ENCODE assay signal across 1 cellular context in the genomic region with DNA sequence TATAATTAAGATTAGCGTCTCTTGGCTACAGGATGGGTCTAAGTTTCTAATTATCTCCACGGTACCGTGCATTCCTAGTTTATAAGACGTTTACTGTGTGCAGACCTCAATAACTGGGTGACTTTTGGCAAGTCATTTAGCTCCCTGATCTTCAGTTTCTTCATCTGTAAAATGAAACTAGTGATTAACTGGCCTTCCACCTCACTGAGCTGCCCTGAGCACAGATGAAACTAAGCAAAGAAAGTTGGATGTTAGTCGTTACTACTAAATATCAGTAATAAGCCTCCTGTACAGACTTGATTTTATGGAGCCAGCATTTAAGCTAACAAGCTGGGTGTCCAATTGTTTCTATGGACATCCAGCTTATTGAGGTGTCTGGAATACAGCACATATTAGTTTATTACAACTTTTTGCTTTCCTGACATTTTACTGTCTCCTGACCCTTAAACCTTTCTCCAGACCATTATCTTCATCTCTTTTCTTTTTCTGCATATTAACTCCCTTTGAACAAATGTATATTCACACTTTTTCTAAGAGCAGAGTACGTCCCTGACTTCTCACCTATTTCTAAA.
TF ChIP-seq lines count a peak whose summit lies in the region.

No MANE protein-coding gene starts in this region.

TF ChIP-seq in GM12878, 131 proteins besides CTCF, POLR2A, EP300 and RAD21 (continued from another document):
- TF ChIP-seq SIN3A (IDR thresholded peaks at IDR 0.05; ENCODE audit: low read depth, low read length): no peak
- TF ChIP-seq SIX5 (IDR thresholded peaks at IDR 0.05; ENCODE audit: low read depth, low read length, severe bottlenecking): no peak
- TF ChIP-seq SMAD5 (IDR thresholded peaks at IDR 0.05; ENCODE audit: low read depth): peak; percentile 63; the same call in 1 of the 2 replicates
- TF ChIP-seq CEBPB (IDR thresholded peaks at IDR 0.05; ENCODE audit: borderline replicate concordance in 1 of 2, low read depth in 2 of 2, low read length in 2 of 2): 0 out of 4 replicates have a peak, but pooled peaks of 1 of the 2 experiments have one; percentile 5
- TF ChIP-seq, protein P1, sequence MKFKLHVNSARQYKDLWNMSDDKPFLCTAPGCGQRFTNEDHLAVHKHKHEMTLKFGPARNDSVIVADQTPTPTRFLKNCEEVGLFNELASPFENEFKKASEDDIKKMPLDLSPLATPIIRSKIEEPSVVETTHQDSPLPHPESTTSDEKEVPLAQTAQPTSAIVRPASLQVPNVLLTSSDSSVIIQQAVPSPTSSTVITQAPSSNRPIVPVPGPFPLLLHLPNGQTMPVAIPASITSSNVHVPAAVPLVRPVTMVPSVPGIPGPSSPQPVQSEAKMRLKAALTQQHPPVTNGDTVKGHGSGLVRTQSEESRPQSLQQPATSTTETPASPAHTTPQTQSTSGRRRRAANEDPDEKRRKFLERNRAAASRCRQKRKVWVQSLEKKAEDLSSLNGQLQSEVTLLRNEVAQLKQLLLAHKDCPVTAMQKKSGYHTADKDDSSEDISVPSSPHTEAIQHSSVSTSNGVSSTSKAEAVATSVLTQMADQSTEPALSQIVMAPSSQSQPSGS (IDR thresholded peaks at IDR 0.05; ENCODE audit: low read length): no peak
- no peak for TF ChIP-seq ZNF384 (IDR thresholded peaks at IDR 0.05; ENCODE audit: borderline replicate concordance, low read depth, low read length)
- TF ChIP-seq FOXM1 (IDR thresholded peaks at IDR 0.05; ENCODE audit: low read depth, low read length): 0 out of 2 replicates have a peak, but pooled peaks have one; percentile 7
- TF ChIP-seq, protein P2, sequence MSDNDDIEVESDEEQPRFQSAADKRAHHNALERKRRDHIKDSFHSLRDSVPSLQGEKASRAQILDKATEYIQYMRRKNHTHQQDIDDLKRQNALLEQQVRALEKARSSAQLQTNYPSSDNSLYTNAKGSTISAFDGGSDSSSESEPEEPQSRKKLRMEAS (IDR thresholded peaks at IDR 0.05; ENCODE audit: low read depth, low read length): no peak
- TF ChIP-seq, protein P3, sequence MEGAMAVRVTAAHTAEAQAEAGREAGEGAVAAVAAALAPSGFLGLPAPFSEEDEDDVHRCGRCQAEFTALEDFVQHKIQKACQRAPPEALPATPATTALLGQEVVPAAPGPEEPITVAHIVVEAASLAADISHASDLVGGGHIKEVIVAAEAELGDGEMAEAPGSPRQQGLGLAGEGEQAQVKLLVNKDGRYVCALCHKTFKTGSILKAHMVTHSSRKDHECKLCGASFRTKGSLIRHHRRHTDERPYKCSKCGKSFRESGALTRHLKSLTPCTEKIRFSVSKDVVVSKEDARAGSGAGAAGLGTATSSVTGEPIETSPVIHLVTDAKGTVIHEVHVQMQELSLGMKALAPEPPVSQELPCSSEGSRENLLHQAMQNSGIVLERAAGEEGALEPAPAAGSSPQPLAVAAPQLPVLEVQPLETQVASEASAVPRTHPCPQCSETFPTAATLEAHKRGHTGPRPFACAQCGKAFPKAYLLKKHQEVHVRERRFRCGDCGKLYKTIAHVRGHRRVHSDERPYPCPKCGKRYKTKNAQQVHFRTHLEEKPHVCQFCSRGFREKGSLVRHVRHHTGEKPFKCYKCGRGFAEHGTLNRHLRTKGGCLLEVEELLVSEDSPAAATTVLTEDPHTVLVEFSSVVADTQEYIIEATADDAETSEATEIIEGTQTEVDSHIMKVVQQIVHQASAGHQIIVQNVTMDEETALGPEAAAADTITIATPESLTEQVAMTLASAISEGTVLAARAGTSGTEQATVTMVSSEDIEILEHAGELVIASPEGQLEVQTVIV (IDR thresholded peaks at IDR 0.05; ENCODE audit: borderline replicate concordance, partially characterized antibody): no peak
- TF ChIP-seq SP1 (IDR thresholded peaks at IDR 0.05; ENCODE audit: low read depth, low read length): no peak
- TF ChIP-seq CREB1 (IDR thresholded peaks at IDR 0.05; ENCODE audit: low read depth): 0 out of 2 replicates have a peak, but pooled peaks have one; percentile 13
- no peak for TF ChIP-seq HDGF (IDR thresholded peaks at IDR 0.05)
- TF ChIP-seq RUNX3 (IDR thresholded peaks at IDR 0.05; ENCODE audit: low read length): 0 out of 2 replicates have a peak, but pooled peaks have one; percentile 3
- TF ChIP-seq SMAD1 (IDR thresholded peaks at IDR 0.05; ENCODE audit: low read depth, partially characterized antibody): peak; percentile 1
- no peak for TF ChIP-seq POLR2AphosphoS5 (IDR thresholded peaks at IDR 0.05; ENCODE audit: low read length)
TF ChIP-seq in GM12878: peak in this region for 7.
